ENCODE assay signal across 1 cellular context in genomic region chr3:23836536-23837230, GRCh38.
TF ChIP-seq lines count a peak whose summit lies in the region.

No MANE protein-coding gene starts in this region.

TF ChIP-seq in WTC11, 78 proteins besides CTCF, POLR2A, EP300 and RAD21 (continued from another document):
- TF ChIP-seq AR (CRISPR knock-in tag; IDR thresholded peaks at IDR 0.05): no peak
- no peak for TF ChIP-seq IRF1 (CRISPR knock-in tag; IDR thresholded peaks at IDR 0.05)
- TF ChIP-seq MXD4 (CRISPR knock-in tag; IDR thresholded peaks at IDR 0.05; ENCODE audit: borderline replicate concordance): no peak
- no peak for TF ChIP-seq SMAD4 (CRISPR knock-in tag; IDR thresholded peaks at IDR 0.05)
- TF ChIP-seq PRRX2 (CRISPR knock-in tag; IDR thresholded peaks at IDR 0.05): no peak
- no peak for TF ChIP-seq ZMAT4 (CRISPR knock-in tag; IDR thresholded peaks at IDR 0.05)
- no peak for TF ChIP-seq ZNF416 (CRISPR knock-in tag; IDR thresholded peaks at IDR 0.05)
- TF ChIP-seq CBFB (CRISPR knock-in tag; IDR thresholded peaks at IDR 0.05; ENCODE audit: low read depth): no peak
- no peak for TF ChIP-seq MYBL2 (CRISPR knock-in tag; IDR thresholded peaks at IDR 0.05)
